8 cellular contexts compared by ENCODE assay signal in genomic region chrX:44874481-44875184, GRCh38. TPM values are rescaled to one million over a fixed set of nuclear protein-coding genes. Genes with fewer than 3 reads are reported as not detected.
DNase-seq lines count a peak whose midpoint lies in the region; ATAC-seq and TF ChIP-seq lines count a peak whose summit lies in the region.

No MANE protein-coding gene starts in this region.

- 0 out of 2 replicates have a peak, but pooled peaks cover 3% of the 10 kb centered on the region for H3K9me3 Mint-ChIP-seq in WTC11
- no peaks in the 10 kb centered on the region for H3K9me3 Mint-ChIP-seq in stimulated activated naive CD8-positive, alpha-beta T cell treated with anti-CD3 and anti-CD28 coated beads, Interleukin-15, Interleukin-2, amounts not matched to agents 100 ng/mL and 50 ng/mL, for 24 hours

- peaks cover 12% of the 10 kb centered on the region for H3K4me1 Mint-ChIP-seq in WTC11
- peaks cover 27% of the 10 kb centered on the region for H3K4me1 Mint-ChIP-seq in stimulated activated naive CD8-positive, alpha-beta T cell treated with anti-CD3 and anti-CD28 coated beads, Interleukin-15, Interleukin-2, amounts not matched to agents 100 ng/mL and 50 ng/mL, for 24 hours (ENCODE audit: low read depth)

- H3K27ac Mint-ChIP-seq in WTC11 = peak overlapping the region; percentile 97
- peak overlapping the region; percentile 99 for H3K27ac Mint-ChIP-seq in stimulated activated naive CD8-positive, alpha-beta T cell treated with anti-CD3 and anti-CD28 coated beads, Interleukin-15, Interleukin-2, amounts not matched to agents 100 ng/mL and 50 ng/mL, for 24 hours

- peak overlapping the region; percentile 91 for H3K4me3 Mint-ChIP-seq in WTC11
- H3K4me3 Mint-ChIP-seq in stimulated activated naive CD8-positive, alpha-beta T cell treated with anti-CD3 and anti-CD28 coated beads, Interleukin-15, Interleukin-2, amounts not matched to agents 100 ng/mL and 50 ng/mL, for 24 hours = peak overlapping the region; percentile 96

- peaks cover 2% of the 10 kb centered on the region; the same call in 1 of the 2 replicates for H3K36me3 Mint-ChIP-seq in WTC11
- H3K36me3 Mint-ChIP-seq in stimulated activated naive CD8-positive, alpha-beta T cell treated with anti-CD3 and anti-CD28 coated beads, Interleukin-15, Interleukin-2, amounts not matched to agents 100 ng/mL and 50 ng/mL, for 24 hours (ENCODE audit: low read depth) = peaks cover 3% of the 10 kb centered on the region

- no peaks in the 10 kb centered on the region for H3K27me3 Mint-ChIP-seq in WTC11 (ENCODE audit: low read depth)
- no peaks in the 10 kb centered on the region for H3K27me3 Mint-ChIP-seq in stimulated activated naive CD8-positive, alpha-beta T cell treated with anti-CD3 and anti-CD28 coated beads, Interleukin-15, Interleukin-2, amounts not matched to agents 100 ng/mL and 50 ng/mL, for 24 hours

- CTCF ChIA-PET in WTC11 (lab: Charles Lee) = interaction anchor here (0.7 kb wide), 1 partner anchor 113 kb away, joined by 4 read pairs; no protein-coding TSS in a partner anchor

- no peak for TF ChIP-seq CTCF in WTC11 (IDR thresholded peaks at IDR 0.05)

- ATAC-seq in WTC11 (no peak), GM19035 (IDR thresholded peaks at IDR 0.05; ENCODE audit: unreplicated experiment) (no peak), GM21786 (IDR thresholded peaks at IDR 0.05; ENCODE audit: unreplicated experiment) (no peak)

- DNase-seq in ELR (ENCODE audit: low read depth) (peak; percentile 61), Kasumi-1 (lab: John Stamatoyannopoulos, UW) (peak; percentile 8 to 9), WTC11 (ENCODE audit: low spot score) (no peak), dermis blood vessel endothelial cell (peak; percentile 57), lung microvascular endothelial cell (ENCODE audit: low read depth in 2 of 2) (peak; percentile 60 to 71)

- POLR2A ChIA-PET in WTC11 (lab: Charles Lee) = no interaction called here

TF ChIP-seq in WTC11, 78 proteins besides CTCF, POLR2A, EP300 and RAD21:
- TF ChIP-seq, protein P1, sequence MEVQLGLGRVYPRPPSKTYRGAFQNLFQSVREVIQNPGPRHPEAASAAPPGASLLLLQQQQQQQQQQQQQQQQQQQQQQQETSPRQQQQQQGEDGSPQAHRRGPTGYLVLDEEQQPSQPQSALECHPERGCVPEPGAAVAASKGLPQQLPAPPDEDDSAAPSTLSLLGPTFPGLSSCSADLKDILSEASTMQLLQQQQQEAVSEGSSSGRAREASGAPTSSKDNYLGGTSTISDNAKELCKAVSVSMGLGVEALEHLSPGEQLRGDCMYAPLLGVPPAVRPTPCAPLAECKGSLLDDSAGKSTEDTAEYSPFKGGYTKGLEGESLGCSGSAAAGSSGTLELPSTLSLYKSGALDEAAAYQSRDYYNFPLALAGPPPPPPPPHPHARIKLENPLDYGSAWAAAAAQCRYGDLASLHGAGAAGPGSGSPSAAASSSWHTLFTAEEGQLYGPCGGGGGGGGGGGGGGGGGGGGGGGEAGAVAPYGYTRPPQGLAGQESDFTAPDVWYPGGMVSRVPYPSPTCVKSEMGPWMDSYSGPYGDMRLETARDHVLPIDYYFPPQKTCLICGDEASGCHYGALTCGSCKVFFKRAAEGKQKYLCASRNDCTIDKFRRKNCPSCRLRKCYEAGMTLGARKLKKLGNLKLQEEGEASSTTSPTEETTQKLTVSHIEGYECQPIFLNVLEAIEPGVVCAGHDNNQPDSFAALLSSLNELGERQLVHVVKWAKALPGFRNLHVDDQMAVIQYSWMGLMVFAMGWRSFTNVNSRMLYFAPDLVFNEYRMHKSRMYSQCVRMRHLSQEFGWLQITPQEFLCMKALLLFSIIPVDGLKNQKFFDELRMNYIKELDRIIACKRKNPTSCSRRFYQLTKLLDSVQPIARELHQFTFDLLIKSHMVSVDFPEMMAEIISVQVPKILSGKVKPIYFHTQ (CRISPR knock-in tag; IDR thresholded peaks at IDR 0.05) = no peak
- no peak for TF ChIP-seq CREM (CRISPR knock-in tag; IDR thresholded peaks at IDR 0.05)
- TF ChIP-seq ZNF281 (CRISPR knock-in tag; IDR thresholded peaks at IDR 0.05) = no peak
- no peak for TF ChIP-seq ZNF232 (CRISPR knock-in tag; IDR thresholded peaks at IDR 0.05)
- no peak for TF ChIP-seq SMAD4 (CRISPR knock-in tag; IDR thresholded peaks at IDR 0.05)
- TF ChIP-seq GTF2I (CRISPR knock-in tag; conservative IDR thresholded peaks at IDR 0.05) = no peak
- TF ChIP-seq ZNF138 (CRISPR knock-in tag; conservative IDR thresholded peaks at IDR 0.05) = no peak
- TF ChIP-seq CREB1 (CRISPR knock-in tag; IDR thresholded peaks at IDR 0.05) = no peak
- no peak for TF ChIP-seq ZNF219 (CRISPR knock-in tag; IDR thresholded peaks at IDR 0.05; ENCODE audit: borderline replicate concordance)
- TF ChIP-seq NFE2L1 (CRISPR knock-in tag; IDR thresholded peaks at IDR 0.05) = no peak
- TF ChIP-seq CBFB (CRISPR knock-in tag; IDR thresholded peaks at IDR 0.05; ENCODE audit: low read depth) = no peak
- TF ChIP-seq AFF4 (CRISPR knock-in tag; IDR thresholded peaks at IDR 0.05; ENCODE audit: borderline replicate concordance) = no peak
- TF ChIP-seq RORB (CRISPR knock-in tag; IDR thresholded peaks at IDR 0.05) = no peak
- TF ChIP-seq, protein P2, sequence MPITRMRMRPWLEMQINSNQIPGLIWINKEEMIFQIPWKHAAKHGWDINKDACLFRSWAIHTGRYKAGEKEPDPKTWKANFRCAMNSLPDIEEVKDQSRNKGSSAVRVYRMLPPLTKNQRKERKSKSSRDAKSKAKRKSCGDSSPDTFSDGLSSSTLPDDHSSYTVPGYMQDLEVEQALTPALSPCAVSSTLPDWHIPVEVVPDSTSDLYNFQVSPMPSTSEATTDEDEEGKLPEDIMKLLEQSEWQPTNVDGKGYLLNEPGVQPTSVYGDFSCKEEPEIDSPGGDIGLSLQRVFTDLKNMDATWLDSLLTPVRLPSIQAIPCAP (CRISPR knock-in tag; IDR thresholded peaks at IDR 0.05) = no peak
- no peak for TF ChIP-seq MXD4 (CRISPR knock-in tag; IDR thresholded peaks at IDR 0.05; ENCODE audit: borderline replicate concordance)
- TF ChIP-seq TP53 (CRISPR knock-in tag; IDR thresholded peaks at IDR 0.05) = no peak
- TF ChIP-seq ATF3 (CRISPR knock-in tag; conservative IDR thresholded peaks at IDR 0.05) = no peak
- TF ChIP-seq FOXK1 (CRISPR knock-in tag; IDR thresholded peaks at IDR 0.05) = no peak
- no peak for TF ChIP-seq ZBTB21 (CRISPR knock-in tag; IDR thresholded peaks at IDR 0.05; ENCODE audit: borderline replicate concordance)

RNA-seq across cellular contexts. Expression of gene KDM6A, which starts 1.6 kb away (rescaled TPM):
- total RNA-seq in WTC11 (2021) (45.0 to 52.0 TPM (median 48.3 TPM) in 3 replicates), dermis blood vessel endothelial cell (23.0 and 32.5 TPM in 2 replicates), lung microvascular endothelial cell (16.3 and 16.8 TPM in 2 replicates)

RNA-seq across cellular contexts. Expression of gene DUSP21, which starts 30.8 kb away (rescaled TPM):
- not detected in 3 replicates for total RNA-seq in WTC11 (2021)
- not detected in 2 replicates for total RNA-seq in dermis blood vessel endothelial cell
- total RNA-seq in lung microvascular endothelial cell = not detected in 2 replicates
